In genomic region chr15:91945385-91945784, GRCh38 we compare ENCODE assay signal across 18 cellular contexts.
"Had no signal": no experiment of that assay in that cellular context is flagged by ENCODE, and none has a peak within 500 bp of the region (broad histone marks: within the 10 kb centered on the region; RNA-seq: fewer than 3 reads in every experiment).

No MANE protein-coding gene starts in this region.

- H3K27ac ChIP-seq: epithelial cell of prostate had no signal

- H3K36me3 ChIP-seq: gastrocnemius medialis, heart right ventricle had no signal

- ATAC-seq: activated naive CD4-positive, alpha-beta T cell treated with anti-CD3 and anti-CD28 coated beads, Interleukin-2, amount 50 U/mL, for 72 hours; activated T-cell treated with anti-CD3 and anti-CD28 coated beads, Interleukin-2, amount 50 U/mL, for 4 hours; effector memory CD8-positive, alpha-beta T cell; gastrocnemius medialis; heart right ventricle; left cardiac atrium had no signal

- H3K4me3 ChIP-seq: gastrocnemius medialis, heart right ventricle, lung had no signal

- H3K27me3 Mint-ChIP-seq: activated CD4-positive, alpha-beta memory T cell treated with anti-CD3 and anti-CD28 coated beads, Interleukin-2, amount 10 ng/mL, durations not matched to agents 7 days and 5 days; brain; effector memory CD8-positive, alpha-beta T cell had no signal

- H3K9me3 ChIP-seq: gastrocnemius medialis, heart right ventricle had no signal

- H3K9me3 Mint-ChIP-seq: activated CD4-positive, alpha-beta memory T cell treated with anti-CD3 and anti-CD28 coated beads, Interleukin-2, amount 10 ng/mL, durations not matched to agents 7 days and 5 days; activated naive CD4-positive, alpha-beta T cell treated with anti-CD3 and anti-CD28 coated beads, Interleukin-2, amount 50 U/mL, for 72 hours; activated T-cell treated with anti-CD3 and anti-CD28 coated beads, Interleukin-2, amount 50 U/mL, for 4 hours; brain; effector memory CD8-positive, alpha-beta T cell had no signal

- H3K4me3 Mint-ChIP-seq: activated CD4-positive, alpha-beta memory T cell treated with anti-CD3 and anti-CD28 coated beads, Interleukin-2, amount 10 ng/mL, durations not matched to agents 7 days and 5 days; activated T-cell treated with anti-CD3 and anti-CD28 coated beads, Interleukin-2, amount 50 U/mL, for 4 hours; brain; effector memory CD8-positive, alpha-beta T cell had no signal

- H3K36me3 Mint-ChIP-seq: activated naive CD4-positive, alpha-beta T cell treated with anti-CD3 and anti-CD28 coated beads, Interleukin-2, amount 50 U/mL, for 72 hours; brain had no signal

- H3K27me3 ChIP-seq: gastrocnemius medialis, heart right ventricle had no signal

- DNase-seq: activated CD4-positive, alpha-beta memory T cell treated with anti-CD3 and anti-CD28 coated beads, Interleukin-2, amount 10 ng/mL, durations not matched to agents 7 days and 5 days; activated CD4-positive, alpha-beta T cell treated with anti-CD3 and anti-CD28 coated beads for 4 hours; activated gamma-delta T cell; activated T-cell treated with anti-CD3 and anti-CD28 coated beads, Interleukin-2, amount 50 U/mL, for 4 hours; cerebellar nuclear complex; dermis blood vessel endothelial cell; effector memory CD8-positive, alpha-beta T cell; gastrocnemius medialis; heart right ventricle; left cardiac atrium; midbrain; stimulated activated CD4-positive, alpha-beta T cell treated with anti-CD3 and anti-CD28 coated beads, Interleukin-4, amount 100 ng/mL, for 1 hour; stimulated activated naive CD4-positive, alpha-beta T cell; T-helper 2 cell had no signal

- H3K27ac Mint-ChIP-seq: activated CD4-positive, alpha-beta memory T cell treated with anti-CD3 and anti-CD28 coated beads, Interleukin-2, amount 10 ng/mL, durations not matched to agents 7 days and 5 days; brain had no signal
